1 cellular context compared by ENCODE assay signal in the genomic region with DNA sequence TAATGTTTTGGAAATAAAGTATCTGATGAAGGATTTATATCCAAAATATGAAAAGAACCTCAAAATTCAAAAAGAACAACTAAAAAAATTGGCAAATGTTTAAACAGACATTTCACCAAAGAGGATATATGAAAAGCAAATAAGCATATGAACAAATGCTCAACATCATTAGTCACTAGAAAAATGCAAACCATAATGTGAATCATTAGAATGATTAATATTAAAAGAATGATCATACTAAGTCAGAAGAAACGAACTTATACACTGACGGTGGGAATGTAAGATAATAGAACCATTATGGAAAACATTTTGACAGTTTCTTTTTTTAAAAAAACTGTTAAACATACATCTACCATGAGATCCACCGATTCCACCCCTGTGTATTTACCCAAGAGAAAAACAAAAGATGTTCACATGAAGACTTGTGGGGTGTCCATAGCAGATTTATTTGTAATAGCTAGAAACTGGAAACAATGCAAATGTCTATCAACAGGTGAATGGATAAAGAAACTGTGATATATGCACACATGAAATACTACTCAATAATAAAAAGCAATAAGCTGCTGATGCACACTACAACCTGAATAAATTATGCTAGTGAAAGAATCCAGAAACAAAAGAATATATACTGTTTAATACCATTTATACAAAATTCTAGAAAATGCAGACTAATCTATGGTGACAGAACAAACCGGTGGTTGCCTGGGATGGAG.
TF ChIP-seq lines count a peak whose summit lies in the region.

No MANE protein-coding gene starts in this region.

TF ChIP-seq in endothelial cell of umbilical vein, 7 proteins besides CTCF, POLR2A, EP300 and RAD21 (continued from another document):
- no peak for TF ChIP-seq GATA2 (IDR thresholded peaks at IDR 0.05; ENCODE audit: insufficient read depth, insufficient read length, low read depth, low read length)
